1 cellular context compared by ENCODE assay signal in the genomic region with DNA sequence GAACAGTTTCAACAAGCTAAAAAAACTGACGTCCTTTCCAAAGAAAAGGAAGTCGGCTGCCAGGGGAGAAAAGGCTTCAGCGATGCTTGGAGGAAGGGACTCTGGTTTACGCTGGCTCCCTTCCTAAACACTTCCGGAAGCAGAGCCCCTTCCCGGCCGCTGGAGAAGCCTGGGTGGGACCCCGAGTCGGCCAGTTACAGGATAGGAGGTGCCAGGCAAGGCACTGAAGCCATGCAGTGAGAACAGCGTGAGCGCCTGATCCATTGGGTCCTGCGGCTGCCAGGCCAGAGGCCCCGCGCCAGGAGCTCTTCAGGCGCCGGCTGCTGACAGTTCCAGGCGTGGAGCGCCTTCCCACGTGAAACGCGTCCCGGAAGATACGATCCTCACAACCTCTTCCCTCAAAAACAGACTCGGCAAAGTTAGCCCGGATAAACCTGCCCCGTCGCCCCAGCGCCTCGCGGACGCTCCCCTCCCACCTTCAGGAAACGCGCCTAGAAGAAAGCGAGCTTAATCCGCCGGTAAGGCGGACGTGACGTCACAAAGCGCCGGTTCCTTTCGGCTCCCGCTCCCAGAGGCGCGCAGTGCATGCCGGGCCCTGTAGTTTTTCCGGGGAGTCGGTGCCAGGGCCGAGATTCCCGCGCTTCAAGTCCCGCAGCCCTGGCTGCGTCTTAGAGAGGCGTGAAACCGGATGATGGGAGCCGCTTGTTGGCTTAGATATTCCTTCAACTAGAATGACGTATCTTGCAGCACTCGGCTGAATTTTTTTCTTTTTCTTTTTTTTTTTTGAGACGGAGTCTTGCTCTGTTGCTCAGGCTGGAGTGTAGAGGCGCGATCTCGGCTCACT.
TF ChIP-seq lines count a peak whose summit lies in the region.

Gene ADAT1, minus strand, starts transcription at position 520 of the 844 bp plus-strand sequence. CDS start 2,482 bp downstream, outside the sequence.

TF ChIP-seq in GM12878, 131 proteins besides CTCF, POLR2A, EP300 and RAD21 (continued from another document and continues in another):
- TF ChIP-seq ZBTB40 (IDR thresholded peaks at IDR 0.05; ENCODE audit: borderline replicate concordance) (peak; percentile 93), RB1 (IDR thresholded peaks at IDR 0.05; ENCODE audit: borderline replicate concordance) (peak; percentile 95; the same call in 1 of the 2 replicates), HDAC6 (IDR thresholded peaks at IDR 0.05; ENCODE audit: unreplicated experiment) (no peak), ETV6 (conservative IDR thresholded peaks at IDR 0.05 in 1 of 2, IDR thresholded peaks at IDR 0.05 in 1 of 2; ENCODE audit: borderline replicate concordance in 1 of 2, low read depth in 1 of 2) (no peak), YBX1 (IDR thresholded peaks at IDR 0.05) (no peak), TAF1 (IDR thresholded peaks at IDR 0.05; ENCODE audit: borderline replicate concordance, low read depth, low read length) (peak; percentile 75), HDGF (IDR thresholded peaks at IDR 0.05) (no peak), NR2C1 (IDR thresholded peaks at IDR 0.05) (peak; percentile 63; the same call in 1 of the 2 replicates), PAX5 (IDR thresholded peaks at IDR 0.05; ENCODE audit: borderline replicate concordance, low read depth, low read length) (no peak), RELA (IDR thresholded peaks at IDR 0.05; ENCODE audit: borderline replicate concordance, partially characterized antibody) (no peak), KLF5 (IDR thresholded peaks at IDR 0.05; ENCODE audit: partially characterized antibody) (no peak), KDM1A (IDR thresholded peaks at IDR 0.05; ENCODE audit: borderline replicate concordance) (no peak), NFYA (IDR thresholded peaks at IDR 0.05; ENCODE audit: borderline replicate concordance, low read depth, low read length) (no peak), HCFC1 (IDR thresholded peaks at IDR 0.05; ENCODE audit: low read length) (peak; percentile 95), MTA2 (IDR thresholded peaks at IDR 0.05; ENCODE audit: low read depth) (no peak), ZSCAN29 (IDR thresholded peaks at IDR 0.05) (no peak), CBX5 (IDR thresholded peaks at IDR 0.05; ENCODE audit: low read depth) (peak; percentile 56; the same call in 1 of the 2 replicates), TARDBP (IDR thresholded peaks at IDR 0.05; ENCODE audit: borderline replicate concordance) (peak; percentile 51; the same call in 1 of the 2 replicates), NR2C2 (IDR thresholded peaks at IDR 0.05; ENCODE audit: borderline replicate concordance, control insufficient read depth, insufficient read length, low read depth) (no peak), SMAD5 (IDR thresholded peaks at IDR 0.05; ENCODE audit: low read depth) (peak; percentile 93), ZBTB33 (IDR thresholded peaks at IDR 0.05) (no peak), CHD2 (IDR thresholded peaks at IDR 0.05; ENCODE audit: borderline replicate concordance, low read depth, low read length) (peak; percentile 99), NRF1 (conservative IDR thresholded peaks at IDR 0.05; ENCODE audit: low read depth, low read length) (no peak), SKIL (IDR thresholded peaks at IDR 0.05; ENCODE audit: low read depth, poor library complexity, severe bottlenecking) (no peak), CHD1 (IDR thresholded peaks at IDR 0.05; ENCODE audit: low read depth, low read length) (no peak), BHLHE40 (IDR thresholded peaks at IDR 0.05; ENCODE audit: borderline replicate concordance in 1 of 2, low read depth in 2 of 2, low read length in 1 of 2) (peak in 1 of 2 experiments; percentile 53; a peak in 1 of 4 replicates), EGR1 (IDR thresholded peaks at IDR 0.05; ENCODE audit: borderline replicate concordance in 1 of 2, low read depth in 2 of 2, low read length in 2 of 2) (peak in 1 of 2 experiments; percentile 70; a peak in 1 of 3 replicates), ATF7 (IDR thresholded peaks at IDR 0.05; ENCODE audit: low read depth) (peak; percentile 93), E2F4 (IDR thresholded peaks at IDR 0.05; ENCODE audit: low read depth, low read length) (peak; percentile 74), TCF12 (IDR thresholded peaks at IDR 0.05; ENCODE audit: low read depth, low read length) (peak; percentile 3; the same call in 1 of the 2 replicates), ELK1 (IDR thresholded peaks at IDR 0.05; ENCODE audit: low read depth, low read length) (no peak), POU2F2 (IDR thresholded peaks at IDR 0.05; ENCODE audit: borderline replicate concordance, low read depth, low read length) (peak; percentile 52; the same call in 2 of the 3 replicates), REST (IDR thresholded peaks at IDR 0.05; ENCODE audit: low read depth, low read length) (no peak)
- TF ChIP-seq, protein P1, sequence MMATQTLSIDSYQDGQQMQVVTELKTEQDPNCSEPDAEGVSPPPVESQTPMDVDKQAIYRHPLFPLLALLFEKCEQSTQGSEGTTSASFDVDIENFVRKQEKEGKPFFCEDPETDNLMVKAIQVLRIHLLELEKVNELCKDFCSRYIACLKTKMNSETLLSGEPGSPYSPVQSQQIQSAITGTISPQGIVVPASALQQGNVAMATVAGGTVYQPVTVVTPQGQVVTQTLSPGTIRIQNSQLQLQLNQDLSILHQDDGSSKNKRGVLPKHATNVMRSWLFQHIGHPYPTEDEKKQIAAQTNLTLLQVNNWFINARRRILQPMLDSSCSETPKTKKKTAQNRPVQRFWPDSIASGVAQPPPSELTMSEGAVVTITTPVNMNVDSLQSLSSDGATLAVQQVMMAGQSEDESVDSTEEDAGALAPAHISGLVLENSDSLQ (IDR thresholded peaks at IDR 0.05) = peak; percentile 45; the same call in 1 of the 2 replicates
- TF ChIP-seq, protein P2, sequence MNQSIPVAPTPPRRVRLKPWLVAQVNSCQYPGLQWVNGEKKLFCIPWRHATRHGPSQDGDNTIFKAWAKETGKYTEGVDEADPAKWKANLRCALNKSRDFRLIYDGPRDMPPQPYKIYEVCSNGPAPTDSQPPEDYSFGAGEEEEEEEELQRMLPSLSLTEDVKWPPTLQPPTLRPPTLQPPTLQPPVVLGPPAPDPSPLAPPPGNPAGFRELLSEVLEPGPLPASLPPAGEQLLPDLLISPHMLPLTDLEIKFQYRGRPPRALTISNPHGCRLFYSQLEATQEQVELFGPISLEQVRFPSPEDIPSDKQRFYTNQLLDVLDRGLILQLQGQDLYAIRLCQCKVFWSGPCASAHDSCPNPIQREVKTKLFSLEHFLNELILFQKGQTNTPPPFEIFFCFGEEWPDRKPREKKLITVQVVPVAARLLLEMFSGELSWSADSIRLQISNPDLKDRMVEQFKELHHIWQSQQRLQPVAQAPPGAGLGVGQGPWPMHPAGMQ (IDR thresholded peaks at IDR 0.05; ENCODE audit: borderline replicate concordance) = peak; percentile 66
- TF ChIP-seq, protein P3, sequence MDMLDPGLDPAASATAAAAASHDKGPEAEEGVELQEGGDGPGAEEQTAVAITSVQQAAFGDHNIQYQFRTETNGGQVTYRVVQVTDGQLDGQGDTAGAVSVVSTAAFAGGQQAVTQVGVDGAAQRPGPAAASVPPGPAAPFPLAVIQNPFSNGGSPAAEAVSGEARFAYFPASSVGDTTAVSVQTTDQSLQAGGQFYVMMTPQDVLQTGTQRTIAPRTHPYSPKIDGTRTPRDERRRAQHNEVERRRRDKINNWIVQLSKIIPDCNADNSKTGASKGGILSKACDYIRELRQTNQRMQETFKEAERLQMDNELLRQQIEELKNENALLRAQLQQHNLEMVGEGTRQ (IDR thresholded peaks at IDR 0.05; ENCODE audit: borderline replicate concordance, low read depth, low read length) = no peak
